In the genomic region with DNA sequence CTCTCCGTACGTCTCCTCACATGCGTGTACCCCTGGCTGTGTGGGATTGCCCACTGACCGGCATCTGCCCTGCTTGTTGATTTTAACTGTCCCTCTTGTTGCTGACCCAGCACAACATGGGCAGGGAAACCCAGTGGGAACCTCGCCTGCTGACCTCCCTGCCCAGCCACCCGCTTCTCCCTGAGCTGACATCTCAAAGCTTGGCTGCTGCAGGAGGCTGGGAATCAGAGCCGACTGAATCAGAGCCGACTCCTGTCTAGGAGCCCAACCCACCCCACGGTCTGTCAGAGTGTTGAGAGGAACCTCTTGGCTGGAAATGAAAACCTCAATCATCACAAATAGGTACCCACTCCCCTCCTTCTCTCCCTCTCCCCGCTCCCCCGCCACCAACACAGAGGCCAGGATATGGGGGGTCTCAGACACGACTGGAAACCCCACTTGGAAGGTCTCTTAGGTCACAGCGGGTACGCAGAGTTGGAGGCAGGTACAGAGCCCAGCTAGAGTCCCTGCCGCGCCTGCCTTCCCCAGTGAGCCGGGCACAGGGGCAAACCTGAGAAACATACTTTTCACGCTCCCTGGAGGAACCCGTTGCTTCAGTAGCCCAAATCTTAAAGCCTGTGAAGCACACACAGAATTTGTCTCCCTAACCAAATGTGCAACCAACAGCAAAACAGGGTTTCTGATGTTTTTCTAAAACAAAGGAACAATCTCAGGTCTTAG, we compare ENCODE assay signal across 13 cellular contexts. TPM values are rescaled to one million over a fixed set of nuclear protein-coding genes. Genes with fewer than 3 reads are reported as not detected.
A peak's percentile ranks its signal among the peaks of the same experiment; 100 is the strongest.
DNase-seq lines count a peak whose midpoint lies in the region; ATAC-seq and TF ChIP-seq lines count a peak whose summit lies in the region.
"Had no signal": no experiment of that assay in that cellular context is flagged by ENCODE, and none has a peak within 500 bp of the region (broad histone marks: within the 10 kb centered on the region; RNA-seq: fewer than 3 reads in every experiment).

No MANE protein-coding gene starts in this region.

- intact Hi-C loops in natural killer cell (cut with micrococcal nuclease): no loop called here

- H3K4me1 Mint-ChIP-seq in natural killer cell: no peaks in the 10 kb centered on the region
- H3K4me1 Mint-ChIP-seq in natural killer cell treated with Interleukin-12 subunit alpha and Interleukin-12 subunit beta and Interleukin-15 and Interleukin-18, amount 100 ng/mL, for 72 hours (ENCODE audit: low read depth in 2 of 2): no peaks in the 10 kb centered on the region
- H3K4me1 Mint-ChIP-seq in activated naive CD8-positive, alpha-beta T cell treated with anti-CD3 and anti-CD28 coated beads, Interleukin-2, amount 50 U/mL, for 24 hours: peaks cover 27% of the 10 kb centered on the region

- H3K27ac ChIP-seq in thymus (ENCODE audit: low read depth): peak overlapping the region; percentile 62
- H3K27ac ChIP-seq: coronary artery, gastrocnemius medialis had no signal

- H3K27ac Mint-ChIP-seq in natural killer cell: no peak overlapping the region
- no peak overlapping the region for H3K27ac Mint-ChIP-seq in natural killer cell treated with Interleukin-12 subunit alpha and Interleukin-12 subunit beta and Interleukin-15 and Interleukin-18, amount 100 ng/mL, for 72 hours
- no peak overlapping the region for H3K27ac Mint-ChIP-seq in activated naive CD8-positive, alpha-beta T cell treated with anti-CD3 and anti-CD28 coated beads, Interleukin-2, amount 50 U/mL, for 24 hours

- no peaks in the 10 kb centered on the region for H3K36me3 Mint-ChIP-seq in natural killer cell
- no peaks in the 10 kb centered on the region for H3K36me3 Mint-ChIP-seq in natural killer cell treated with Interleukin-12 subunit alpha and Interleukin-12 subunit beta and Interleukin-15 and Interleukin-18, amount 100 ng/mL, for 72 hours
- H3K36me3 Mint-ChIP-seq in activated naive CD8-positive, alpha-beta T cell treated with anti-CD3 and anti-CD28 coated beads, Interleukin-2, amount 50 U/mL, for 24 hours (ENCODE audit: low read depth): no peaks in the 10 kb centered on the region

- DNase-seq in natural killer cell (no peak), left lobe of liver (ENCODE audit: low spot score) (peak; percentile 83), NCI-H2171 (lab: John Stamatoyannopoulos, UW) (no peak), NCI-H187 treated with DMSO at 0.1 percent for 48 hours (lab: John Stamatoyannopoulos, UW) (no peak)
- DNase-seq in natural killer cell treated with Interleukin-12 subunit alpha and Interleukin-12 subunit beta and Interleukin-15 and Interleukin-18, amount 100 ng/mL, for 72 hours (ENCODE audit: low spot score): no peak
- DNase-seq in activated naive CD8-positive, alpha-beta T cell treated with anti-CD3 and anti-CD28 coated beads, Interleukin-2, amount 50 U/mL, for 24 hours: no peak
- no peak for DNase-seq in NK-92 treated with Interleukin-12 subunit alpha and Interleukin-12 subunit beta, amount 100 ng/mL, for 24 hours (lab: John Stamatoyannopoulos, UW)
- DNase-seq: gastrocnemius medialis, GOT3 had no signal

- H3K4me3 Mint-ChIP-seq in natural killer cell: peak overlapping the region; percentile 28
- no peak overlapping the region for H3K4me3 Mint-ChIP-seq in natural killer cell treated with Interleukin-12 subunit alpha and Interleukin-12 subunit beta and Interleukin-15 and Interleukin-18, amount 100 ng/mL, for 72 hours
- H3K4me3 Mint-ChIP-seq in activated naive CD8-positive, alpha-beta T cell treated with anti-CD3 and anti-CD28 coated beads, Interleukin-2, amount 50 U/mL, for 24 hours: peak overlapping the region; percentile 54

- no peak for TF ChIP-seq CTCF in natural killer cell (IDR thresholded peaks at IDR 0.05)

- H3K27me3 ChIP-seq in thymus (ENCODE audit: control insufficient read depth, insufficient read depth): no peaks in the 10 kb centered on the region

- ATAC-seq in natural killer cell: no peak
- no peak for ATAC-seq in natural killer cell treated with Interleukin-12 subunit alpha and Interleukin-12 subunit beta and Interleukin-15 and Interleukin-18, amount 100 ng/mL, for 72 hours
- no peak for ATAC-seq in activated naive CD8-positive, alpha-beta T cell treated with anti-CD3 and anti-CD28 coated beads, Interleukin-2, amount 50 U/mL, for 24 hours
- ATAC-seq in left lobe of liver: peak; percentile 79

- no peaks in the 10 kb centered on the region for H3K36me3 ChIP-seq in thymus (ENCODE audit: control insufficient read depth, insufficient read depth)
- H3K36me3 ChIP-seq: gastrocnemius medialis had no signal

- no peaks in the 10 kb centered on the region for H3K4me1 ChIP-seq in thymus (ENCODE audit: control insufficient read depth, insufficient read depth, low read length)
- H3K4me1 ChIP-seq: gastrocnemius medialis had no signal

- H3K27me3 Mint-ChIP-seq in natural killer cell (ENCODE audit: low read depth in 2 of 2): peaks cover 8 to 16% of the 10 kb centered on the region in 2 donors
- H3K27me3 Mint-ChIP-seq in natural killer cell treated with Interleukin-12 subunit alpha and Interleukin-12 subunit beta and Interleukin-15 and Interleukin-18, amount 100 ng/mL, for 72 hours: peaks cover 7 to 10% of the 10 kb centered on the region in 2 donors
- no peaks in the 10 kb centered on the region for H3K27me3 Mint-ChIP-seq in activated naive CD8-positive, alpha-beta T cell treated with anti-CD3 and anti-CD28 coated beads, Interleukin-2, amount 50 U/mL, for 24 hours

- H3K4me3 ChIP-seq in thymus (ENCODE audit: low read length): peak overlapping the region; percentile 26
- H3K4me3 ChIP-seq: coronary artery, gastrocnemius medialis had no signal

- 88% methylated on average over 19 of the region's 19 CpGs for WGBS in thymus

- no peaks in the 10 kb centered on the region for H3K9me3 ChIP-seq in thymus (ENCODE audit: control insufficient read depth)
- H3K9me3 ChIP-seq: gastrocnemius medialis had no signal

- H3K9me3 Mint-ChIP-seq in natural killer cell: no peaks in the 10 kb centered on the region
- H3K9me3 Mint-ChIP-seq in natural killer cell treated with Interleukin-12 subunit alpha and Interleukin-12 subunit beta and Interleukin-15 and Interleukin-18, amount 100 ng/mL, for 72 hours: no peaks in the 10 kb centered on the region
- no peaks in the 10 kb centered on the region for H3K9me3 Mint-ChIP-seq in activated naive CD8-positive, alpha-beta T cell treated with anti-CD3 and anti-CD28 coated beads, Interleukin-2, amount 50 U/mL, for 24 hours

RNA-seq across cellular contexts. Expression of a gene that starts 0.8 kb away (rescaled TPM):
- total RNA-seq in natural killer cell: under 1 TPM in 2 of 3 donors, not detected in 1; 0.11 to 0.23 TPM
- not detected for total RNA-seq in natural killer cell treated with Interleukin-12 subunit alpha and Interleukin-12 subunit beta and Interleukin-15 and Interleukin-18, amount 100 ng/mL, for 72 hours
- 1.8 TPM for total RNA-seq in left lobe of liver
- polyA plus RNA-seq in thymus: 1.3 TPM
- total RNA-seq: gastrocnemius medialis, HT-29, osteocyte had no signal
